1 cellular context compared by ENCODE assay signal in the genomic region with DNA sequence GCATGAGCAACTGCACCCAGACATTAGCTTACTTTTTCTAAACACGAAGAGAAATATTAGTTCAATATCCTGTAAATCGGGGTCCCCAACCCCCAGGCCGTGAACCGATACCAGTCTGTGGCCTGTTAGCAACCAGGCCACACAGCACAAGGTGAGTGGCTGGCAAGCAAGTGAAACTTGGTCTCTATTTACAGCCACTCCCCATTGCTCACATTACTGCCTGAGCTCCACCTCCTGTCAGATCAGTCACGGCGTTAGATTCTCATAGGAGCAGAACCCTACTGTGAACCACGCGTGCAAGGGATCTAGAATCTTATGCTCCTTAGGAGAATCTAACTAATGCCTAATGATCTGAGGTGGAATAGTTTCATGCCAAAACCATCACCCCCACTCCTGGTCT.
TF ChIP-seq lines count a peak whose summit lies in the region.

No MANE protein-coding gene starts in this region.

TF ChIP-seq in WTC11, 78 proteins besides CTCF, POLR2A, EP300 and RAD21 (continued from another document):
- TF ChIP-seq, protein P1, sequence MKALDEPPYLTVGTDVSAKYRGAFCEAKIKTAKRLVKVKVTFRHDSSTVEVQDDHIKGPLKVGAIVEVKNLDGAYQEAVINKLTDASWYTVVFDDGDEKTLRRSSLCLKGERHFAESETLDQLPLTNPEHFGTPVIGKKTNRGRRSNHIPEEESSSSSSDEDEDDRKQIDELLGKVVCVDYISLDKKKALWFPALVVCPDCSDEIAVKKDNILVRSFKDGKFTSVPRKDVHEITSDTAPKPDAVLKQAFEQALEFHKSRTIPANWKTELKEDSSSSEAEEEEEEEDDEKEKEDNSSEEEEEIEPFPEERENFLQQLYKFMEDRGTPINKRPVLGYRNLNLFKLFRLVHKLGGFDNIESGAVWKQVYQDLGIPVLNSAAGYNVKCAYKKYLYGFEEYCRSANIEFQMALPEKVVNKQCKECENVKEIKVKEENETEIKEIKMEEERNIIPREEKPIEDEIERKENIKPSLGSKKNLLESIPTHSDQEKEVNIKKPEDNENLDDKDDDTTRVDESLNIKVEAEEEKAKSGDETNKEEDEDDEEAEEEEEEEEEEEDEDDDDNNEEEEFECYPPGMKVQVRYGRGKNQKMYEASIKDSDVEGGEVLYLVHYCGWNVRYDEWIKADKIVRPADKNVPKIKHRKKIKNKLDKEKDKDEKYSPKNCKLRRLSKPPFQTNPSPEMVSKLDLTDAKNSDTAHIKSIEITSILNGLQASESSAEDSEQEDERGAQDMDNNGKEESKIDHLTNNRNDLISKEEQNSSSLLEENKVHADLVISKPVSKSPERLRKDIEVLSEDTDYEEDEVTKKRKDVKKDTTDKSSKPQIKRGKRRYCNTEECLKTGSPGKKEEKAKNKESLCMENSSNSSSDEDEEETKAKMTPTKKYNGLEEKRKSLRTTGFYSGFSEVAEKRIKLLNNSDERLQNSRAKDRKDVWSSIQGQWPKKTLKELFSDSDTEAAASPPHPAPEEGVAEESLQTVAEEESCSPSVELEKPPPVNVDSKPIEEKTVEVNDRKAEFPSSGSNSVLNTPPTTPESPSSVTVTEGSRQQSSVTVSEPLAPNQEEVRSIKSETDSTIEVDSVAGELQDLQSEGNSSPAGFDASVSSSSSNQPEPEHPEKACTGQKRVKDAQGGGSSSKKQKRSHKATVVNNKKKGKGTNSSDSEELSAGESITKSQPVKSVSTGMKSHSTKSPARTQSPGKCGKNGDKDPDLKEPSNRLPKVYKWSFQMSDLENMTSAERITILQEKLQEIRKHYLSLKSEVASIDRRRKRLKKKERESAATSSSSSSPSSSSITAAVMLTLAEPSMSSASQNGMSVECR (CRISPR knock-in tag; IDR thresholded peaks at IDR 0.05; ENCODE audit: borderline replicate concordance): no peak
- TF ChIP-seq GTF2I (CRISPR knock-in tag; conservative IDR thresholded peaks at IDR 0.05): no peak
- no peak for TF ChIP-seq RELA (CRISPR knock-in tag; IDR thresholded peaks at IDR 0.05; ENCODE audit: borderline replicate concordance)
- no peak for TF ChIP-seq TEAD4 (CRISPR knock-in tag; IDR thresholded peaks at IDR 0.05)
- no peak for TF ChIP-seq GABPB1 (CRISPR knock-in tag; IDR thresholded peaks at IDR 0.05)
- no peak for TF ChIP-seq ELF4 (CRISPR knock-in tag; IDR thresholded peaks at IDR 0.05; ENCODE audit: low read depth)
- no peak for TF ChIP-seq NFATC4 (CRISPR knock-in tag; IDR thresholded peaks at IDR 0.05)
- TF ChIP-seq KAT7 (CRISPR knock-in tag; IDR thresholded peaks at IDR 0.05; ENCODE audit: borderline replicate concordance): no peak
- TF ChIP-seq, protein P2, sequence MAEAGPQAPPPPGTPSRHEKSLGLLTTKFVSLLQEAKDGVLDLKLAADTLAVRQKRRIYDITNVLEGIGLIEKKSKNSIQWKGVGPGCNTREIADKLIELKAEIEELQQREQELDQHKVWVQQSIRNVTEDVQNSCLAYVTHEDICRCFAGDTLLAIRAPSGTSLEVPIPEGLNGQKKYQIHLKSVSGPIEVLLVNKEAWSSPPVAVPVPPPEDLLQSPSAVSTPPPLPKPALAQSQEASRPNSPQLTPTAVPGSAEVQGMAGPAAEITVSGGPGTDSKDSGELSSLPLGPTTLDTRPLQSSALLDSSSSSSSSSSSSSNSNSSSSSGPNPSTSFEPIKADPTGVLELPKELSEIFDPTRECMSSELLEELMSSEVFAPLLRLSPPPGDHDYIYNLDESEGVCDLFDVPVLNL (CRISPR knock-in tag; IDR thresholded peaks at IDR 0.05; ENCODE audit: borderline replicate concordance, low read depth): no peak
- TF ChIP-seq FOXK1 (CRISPR knock-in tag; IDR thresholded peaks at IDR 0.05): no peak
